8 cellular contexts compared by ENCODE assay signal in genomic region chr1:12617901-12618660, GRCh38. TPM values are rescaled to one million over a fixed set of nuclear protein-coding genes. Genes with fewer than 3 reads are reported as not detected.
A peak's percentile ranks its signal among the peaks of the same experiment; 100 is the strongest.
DNase-seq lines count a peak whose midpoint lies in the region; ATAC-seq and TF ChIP-seq lines count a peak whose summit lies in the region.

Gene DHRS3, minus strand, starts transcription at chr1:12618210. Its CDS starts 862 bp downstream, at chr1:12617348.

- no peak within 1 kb of the TSS for H3K27ac ChIP-seq in DOHH2 (ENCODE audit: low read depth, low read length)
- no peak within 1 kb of the TSS for H3K27ac ChIP-seq in SK-N-MC
- peak within 1 kb of the TSS; percentile 91 to 98 (median 94) for H3K27ac ChIP-seq in tibial nerve

- peak within 1 kb of the TSS; percentile 60 for H3K4me2 ChIP-seq in DOHH2 (ENCODE audit: low read length)

- no peak for ATAC-seq in GM18858 (IDR thresholded peaks at IDR 0.05; ENCODE audit: unreplicated experiment)

- H3K36me3 ChIP-seq in DOHH2 (ENCODE audit: control insufficient read depth, low read length): no peaks in the 10 kb centered on the region
- no peaks in the 10 kb centered on the region for H3K36me3 ChIP-seq in SK-N-MC (ENCODE audit: insufficient read depth, low read length)
- no peaks in the 10 kb centered on the region for H3K36me3 ChIP-seq in tibial nerve

- H3K9me3 ChIP-seq in DOHH2 (ENCODE audit: control insufficient read depth, insufficient read depth, low read length) (no peaks in the 10 kb centered on the region), SK-N-MC (ENCODE audit: low read depth, low read length) (no peaks in the 10 kb centered on the region), tibial nerve (no peaks in the 10 kb centered on the region)

- peak; percentile 28 to 96 for TF ChIP-seq EP300 in tibial nerve (IDR thresholded peaks at IDR 0.05)

- H3K4me1 Mint-ChIP-seq in activated naive CD8-positive, alpha-beta T cell (ENCODE audit: low read depth): peaks cover 54% of the 10 kb centered on the region

- no peaks in the 10 kb centered on the region for H3K9me3 Mint-ChIP-seq in activated naive CD8-positive, alpha-beta T cell (ENCODE audit: low read depth)

- H3F3A ChIP-seq in DOHH2 (ENCODE audit: control insufficient read depth, insufficient read depth): no peaks in the 10 kb centered on the region

- DNase-seq in HuH-7.5 (ENCODE audit: low spot score) (peak; percentile 65), SK-N-MC (ENCODE audit: low read depth, low spot score) (no peak), glomerular endothelial cell (ENCODE audit: extremely low read depth, low read depth, low spot score) (no peak), non-pigmented ciliary epithelial cell (ENCODE audit: low read depth) (peak; percentile 49), tibial nerve (ENCODE audit: low spot score in 2 of 2) (peak; percentile 61 to 65)

- 1% methylated on average over 54 to 69 of the region's 69 CpGs for whole genome bisulfite sequencing in tibial nerve, 2 donors

- peaks cover 2% of the 10 kb centered on the region for H3K36me3 Mint-ChIP-seq in activated naive CD8-positive, alpha-beta T cell

- peak within 1 kb of the TSS; percentile 52 for H3K4me3 ChIP-seq in DOHH2 (ENCODE audit: low read length)
- H3K4me3 ChIP-seq in SK-N-MC: peak within 1 kb of the TSS; percentile 75
- H3K4me3 ChIP-seq in tibial nerve: peak within 1 kb of the TSS; percentile 47 to 84 (median 76)

- H3K9ac ChIP-seq in SK-N-MC (ENCODE audit: insufficient read length): peak within 1 kb of the TSS; percentile 65

- no peaks in the 10 kb centered on the region for H3K27me3 Mint-ChIP-seq in activated naive CD8-positive, alpha-beta T cell

- TF ChIP-seq CTCF in DOHH2 (IDR thresholded peaks at IDR 0.05; ENCODE audit: low read depth, low read length, poor library complexity, severe bottlenecking) (no peak), tibial nerve (IDR thresholded peaks at IDR 0.05) (no peak)

- H4K20me1 ChIP-seq in DOHH2 (ENCODE audit: control insufficient read depth, insufficient read depth, low read depth, low read length): no peaks in the 10 kb centered on the region

- peaks cover 39% of the 10 kb centered on the region for H3K27me3 ChIP-seq in DOHH2 (ENCODE audit: control insufficient read depth, low read length)
- H3K27me3 ChIP-seq in tibial nerve: no peaks in the 10 kb centered on the region

- no peaks in the 10 kb centered on the region for H3K9me2 ChIP-seq in DOHH2 (replicated peaks; ENCODE audit: control insufficient read depth, low read length)

- H3K27ac Mint-ChIP-seq in activated naive CD8-positive, alpha-beta T cell: peak within 1 kb of the TSS; percentile 92

- H3K4me1 ChIP-seq in DOHH2 (ENCODE audit: control insufficient read depth, low read length) (peaks cover 9% of the 10 kb centered on the region; the same call in 1 of the 2 replicates), tibial nerve (peaks cover 0 to 60% (median 40%) of the 10 kb centered on the region in 4 donors)

- no peaks in the 10 kb centered on the region for H3K79me2 ChIP-seq in DOHH2 (ENCODE audit: control insufficient read depth, low read length)

- TF ChIP-seq POLR2A in tibial nerve (IDR thresholded peaks at IDR 0.05): peak; percentile 25 to 84

- peak within 1 kb of the TSS; percentile 99 for H3K4me3 Mint-ChIP-seq in activated naive CD8-positive, alpha-beta T cell

RNA-seq across cellular contexts. Expression of gene DHRS3, which starts in this region (rescaled TPM):
- total RNA-seq in glomerular endothelial cell (58.5 and 71.4 TPM in 2 replicates), tibial nerve (100 to 1,000 TPM; 180 to 449 (median 358) TPM)

Comparison
In these comparisons a context has a peak if more than half of its experiments do, and no peak if none do; other contexts are left out.
1. H3K27ac ChIP-seq: peak in tibial nerve (4 of 4); none in DOHH2 (single experiment) and SK-N-MC (single experiment).
2. DNase-seq: peak in HuH-7.5 (single experiment), non-pigmented ciliary epithelial cell (single experiment) and tibial nerve (2 of 2); none in SK-N-MC (single experiment) and glomerular endothelial cell (single experiment).
3. Peak in every context shown above with its lines, with median percentiles within 50 percentile points of each other: H3K4me3 ChIP-seq.